ENCODE assay signal across 22 cellular contexts in genomic region chr5:56647109-56647863, GRCh38.
"Had no signal": no experiment of that assay in that cellular context is flagged by ENCODE, and none has a peak within 500 bp of the region (broad histone marks: within the 10 kb centered on the region; RNA-seq: fewer than 3 reads in every experiment).

No MANE protein-coding gene starts in this region.

- H3K27ac ChIP-seq: dorsolateral prefrontal cortex, epithelial cell of prostate, hepatocyte, lower lobe of right lung, tibial nerve had no signal

- H3K27ac Mint-ChIP-seq: activated B cell treated with CpG ODN at 0.5 μM for 24 hours; activated CD4-positive, alpha-beta memory T cell treated with anti-CD3 and anti-CD28 coated beads for 36 hours; activated CD8-positive, alpha-beta memory T cell treated with anti-CD3 and anti-CD28 coated beads, Interleukin-2, amount 10 ng/mL, durations not matched to agents 7 days and 5 days; activated naive CD8-positive, alpha-beta T cell treated with anti-CD3 and anti-CD28 coated beads, Interleukin-2, amount 50 U/mL, for 24 hours; brain; nephron progenitor cell; T-helper 2 cell treated with Interferon-gamma antibody and Interleukin-4, amounts not matched to agents 5 μg/mL and 100 μg/mL, for 36 hours had no signal

- H3K9me3 ChIP-seq: lower lobe of right lung, tibial nerve had no signal

- DNase-seq: activated B cell treated with CpG ODN at 0.5 μM for 24 hours; activated CD4-positive, alpha-beta memory T cell treated with anti-CD3 and anti-CD28 coated beads for 36 hours; activated CD4-positive, alpha-beta T cell treated with anti-CD3 and anti-CD28 coated beads for 4 hours; activated CD8-positive, alpha-beta memory T cell treated with anti-CD3 and anti-CD28 coated beads, Interleukin-2, amount 10 ng/mL, durations not matched to agents 7 days and 5 days; activated naive CD4-positive, alpha-beta T cell treated with anti-CD3 and anti-CD28 coated beads, Interleukin-2, amount 10 ng/mL, durations not matched to agents 7 days and 5 days; activated naive CD8-positive, alpha-beta T cell treated with anti-CD3 and anti-CD28 coated beads, Interleukin-2, amount 50 U/mL, for 24 hours; anterior cingulate cortex; caudate nucleus; dorsolateral prefrontal cortex; foreskin fibroblast; left colon; lower lobe of right lung; nephron progenitor cell; stimulated activated CD4-positive, alpha-beta T cell treated with anti-CD3 and anti-CD28 coated beads, Interleukin-12 subunit alpha, Interleukin-12 subunit beta, amount 100 ng/mL, for 4 hours; stimulated activated CD4-positive, alpha-beta T cell treated with anti-CD3 and anti-CD28 coated beads, Interleukin-1b, Interleukin-23, amount 100 ng/mL, for 48 hours; stimulated activated naive CD8-positive, alpha-beta T cell treated with anti-CD3 and anti-CD28 coated beads, Interleukin-15, Interleukin-2, amounts not matched to agents 100 U/mL and 50 U/mL, for 24 hours; substantia nigra had no signal

- H3K9me3 Mint-ChIP-seq: activated B cell treated with CpG ODN at 0.5 μM for 24 hours; activated CD4-positive, alpha-beta memory T cell treated with anti-CD3 and anti-CD28 coated beads for 36 hours; activated naive CD8-positive, alpha-beta T cell treated with anti-CD3 and anti-CD28 coated beads, Interleukin-2, amount 50 U/mL, for 24 hours; brain; nephron progenitor cell; T-helper 2 cell treated with Interferon-gamma antibody and Interleukin-4, amounts not matched to agents 5 μg/mL and 100 μg/mL, for 36 hours had no signal

- H3K4me3 Mint-ChIP-seq: activated B cell treated with CpG ODN at 0.5 μM for 24 hours; activated CD4-positive, alpha-beta memory T cell treated with anti-CD3 and anti-CD28 coated beads for 36 hours; activated CD8-positive, alpha-beta memory T cell treated with anti-CD3 and anti-CD28 coated beads, Interleukin-2, amount 10 ng/mL, durations not matched to agents 7 days and 5 days; activated naive CD4-positive, alpha-beta T cell treated with anti-CD3 and anti-CD28 coated beads, Interleukin-2, amount 10 ng/mL, durations not matched to agents 7 days and 5 days; activated naive CD8-positive, alpha-beta T cell treated with anti-CD3 and anti-CD28 coated beads, Interleukin-2, amount 50 U/mL, for 24 hours; brain; nephron progenitor cell; T-helper 2 cell treated with Interferon-gamma antibody and Interleukin-4, amounts not matched to agents 5 μg/mL and 100 μg/mL, for 36 hours had no signal

- H3K27me3 ChIP-seq: dorsolateral prefrontal cortex, hepatocyte, tibial nerve had no signal

- H3K4me3 ChIP-seq: dorsolateral prefrontal cortex, hepatocyte, lower lobe of right lung, tibial nerve had no signal

- H3K27me3 Mint-ChIP-seq: activated B cell treated with CpG ODN at 0.5 μM for 24 hours; activated CD4-positive, alpha-beta memory T cell treated with anti-CD3 and anti-CD28 coated beads for 36 hours; activated naive CD8-positive, alpha-beta T cell treated with anti-CD3 and anti-CD28 coated beads, Interleukin-2, amount 50 U/mL, for 24 hours; brain had no signal

- ATAC-seq: activated CD8-positive, alpha-beta memory T cell treated with anti-CD3 and anti-CD28 coated beads, Interleukin-2, amount 10 ng/mL, durations not matched to agents 7 days and 5 days; activated naive CD8-positive, alpha-beta T cell treated with anti-CD3 and anti-CD28 coated beads, Interleukin-2, amount 50 U/mL, for 24 hours; left colon; lower lobe of right lung; stimulated activated naive CD8-positive, alpha-beta T cell treated with anti-CD3 and anti-CD28 coated beads, Interleukin-15, Interleukin-2, amounts not matched to agents 100 U/mL and 50 U/mL, for 24 hours had no signal

- H3K36me3 Mint-ChIP-seq: activated CD4-positive, alpha-beta memory T cell treated with anti-CD3 and anti-CD28 coated beads for 36 hours; activated CD8-positive, alpha-beta memory T cell treated with anti-CD3 and anti-CD28 coated beads, Interleukin-2, amount 10 ng/mL, durations not matched to agents 7 days and 5 days; brain had no signal

- H3K36me3 ChIP-seq: lower lobe of right lung, tibial nerve had no signal
